9 cellular contexts compared by ENCODE assay signal in genomic region chr20:33667245-33668086, GRCh38. TPM values are rescaled to one million over a fixed set of nuclear protein-coding genes. Genes with fewer than 3 reads are reported as not detected.
DNase-seq lines count a peak whose midpoint lies in the region; ATAC-seq and TF ChIP-seq lines count a peak whose summit lies in the region.
"Had no signal": no experiment of that assay in that cellular context is flagged by ENCODE, and none has a peak within 500 bp of the region (broad histone marks: within the 10 kb centered on the region; RNA-seq: fewer than 3 reads in every experiment).

No MANE protein-coding gene starts in this region.

- H3K36me3 Mint-ChIP-seq in CD8-positive, alpha-beta T cell = peaks cover 3% of the 10 kb centered on the region
- peaks cover 13% of the 10 kb centered on the region for H3K36me3 Mint-ChIP-seq in chondrocyte (ENCODE audit: low read depth)

- peak overlapping the region; percentile 51 for H3K9ac ChIP-seq in HUES64 (ENCODE audit: low read depth, low read length)

- no peaks in the 10 kb centered on the region for H3K9me3 ChIP-seq in CD8-positive, alpha-beta T cell (ENCODE audit: low read length)
- H3K9me3 ChIP-seq in HUES64 (ENCODE audit: insufficient read depth, low read depth, low read length) = no peaks in the 10 kb centered on the region

- ATAC-seq in CD8-positive, alpha-beta T cell = peak; percentile 10
- ATAC-seq in GM19455 (IDR thresholded peaks at IDR 0.05; ENCODE audit: unreplicated experiment) (peak; percentile 17), left lobe of liver (peak; percentile 74)

- H3K4me3 ChIP-seq in CD8-positive, alpha-beta T cell (ENCODE audit: low read depth, low read length) = peak overlapping the region; percentile 86
- H3K4me3 ChIP-seq in HUES64 (ENCODE audit: low read length) = peak overlapping the region; percentile 48
- peak overlapping the region; percentile 52 for H3K4me3 ChIP-seq in WI38 (ENCODE audit: low read depth, low read length)

- H3K27me3 Mint-ChIP-seq in CD8-positive, alpha-beta T cell (ENCODE audit: low read depth) = no peaks in the 10 kb centered on the region
- H3K27me3 Mint-ChIP-seq in chondrocyte (ENCODE audit: low read depth) = no peaks in the 10 kb centered on the region

- DNase-seq in CD8-positive, alpha-beta T cell = peak in 6 of 7 experiments; percentile 21 to 88 (median 44)
- DNase-seq in chondrocyte (ENCODE audit: low spot score) (no peak), left lobe of liver (ENCODE audit: low spot score) (peak; percentile 85), NCI-H1092 treated with DMSO at 0.1 percent for 48 hours (lab: John Stamatoyannopoulos, UW) (no peak)
- DNase-seq in stimulated activated CD4-positive, alpha-beta T cell treated with anti-CD3 and anti-CD28 coated beads, Interleukin-4, amount 100 ng/mL, for 1 hour = peak; percentile 51

- TF ChIP-seq CTCF in CD8-positive, alpha-beta T cell (IDR thresholded peaks at IDR 0.05) = peak; percentile 77
- no peak; the same call in 1 of the 2 replicates for TF ChIP-seq CTCF in WI38 (IDR thresholded peaks at IDR 0.05; ENCODE audit: low read depth, low read length)
- peak; percentile 86 for TF ChIP-seq CTCF in chondrocyte (IDR thresholded peaks at IDR 0.05)

- peak overlapping the region; percentile 96 for H3K4me3 Mint-ChIP-seq in CD8-positive, alpha-beta T cell
- peak overlapping the region; percentile 61 for H3K4me3 Mint-ChIP-seq in chondrocyte (ENCODE audit: unreplicated experiment)

- no peaks in the 10 kb centered on the region for H3K36me3 ChIP-seq in CD8-positive, alpha-beta T cell (ENCODE audit: insufficient read depth, low read length)
- H3K36me3 ChIP-seq in HUES64 (ENCODE audit: insufficient read depth, low read length) = peaks cover 15% of the 10 kb centered on the region; the same call in 1 of the 2 replicates

- H3K27me3 ChIP-seq in CD8-positive, alpha-beta T cell (ENCODE audit: insufficient read depth, low read length) = no peaks in the 10 kb centered on the region
- peaks cover 7% of the 10 kb centered on the region for H3K27me3 ChIP-seq in HUES64 (ENCODE audit: insufficient read depth, low read length)

- intact Hi-C loops in CD8-positive, alpha-beta T cell (cut with DNase I, micrococcal nuclease) = loop anchor here (1.0 to 10.0 kb wide), 9 partner anchors 15 to 327 kb away; partner anchors contain the start of genes ZNF341 (in 2 of the 2), CDK5RAP1 (in 1 of the 2), RALY (in 1 of the 2) and SNTA1 (in 1 of the 2)

- H3K27ac ChIP-seq in CD8-positive, alpha-beta T cell (ENCODE audit: low read depth, low read length) = peak overlapping the region; percentile 25
- H3K27ac ChIP-seq in HUES64 (ENCODE audit: low read depth, low read length) = no peak overlapping the region

- CTCF ChIA-PET in CD8-positive, alpha-beta T cell (lab: Charles Lee) = interaction anchor here (0.5 to 6.6 kb wide), 37 partner anchors 8 to 1156 kb away, joined by 3 to 57 read pairs (median 4); partner anchors contain the start of genes CBFA2T2, PXMP4, SNTA1 and ZNF341

- H3K4me1 ChIP-seq in CD8-positive, alpha-beta T cell (ENCODE audit: insufficient read depth, low read length) = peaks cover 27% of the 10 kb centered on the region
- H3K4me1 ChIP-seq in HUES64 (ENCODE audit: insufficient read depth, low read length) = peaks cover 9% of the 10 kb centered on the region; the same call in 1 of the 2 replicates

- H3K4me1 Mint-ChIP-seq in CD8-positive, alpha-beta T cell (ENCODE audit: low read depth) = peaks cover 37% of the 10 kb centered on the region
- H3K4me1 Mint-ChIP-seq in chondrocyte (ENCODE audit: low read depth) = peaks cover 49% of the 10 kb centered on the region

- 38% methylated on average over 94 of the region's 94 CpGs for WGBS in HUES64

- no peak overlapping the region for H3K27ac Mint-ChIP-seq in CD8-positive, alpha-beta T cell
- H3K27ac Mint-ChIP-seq in chondrocyte (ENCODE audit: unreplicated experiment) = no peak overlapping the region

- no peaks in the 10 kb centered on the region for H3K9me3 Mint-ChIP-seq in CD8-positive, alpha-beta T cell
- H3K9me3 Mint-ChIP-seq in chondrocyte (ENCODE audit: low read depth) = no peaks in the 10 kb centered on the region

- POLR2A ChIA-PET in CD8-positive, alpha-beta T cell (lab: Charles Lee) = interaction anchor here (0.7 to 2.8 kb wide), 15 partner anchors 12 to 298 kb away, joined by 3 to 17 read pairs (median 4); partner anchors contain the start of genes CBFA2T2, PXMP4, SNTA1 and ZNF341

RNA-seq across cellular contexts. Expression of gene ACTL10, which starts 0.7 kb away (rescaled TPM):
- total RNA-seq in CD8-positive, alpha-beta T cell = under 1 TPM; 0.65 to 0.75 TPM
- polyA plus RNA-seq in HUES64 (2013, experiment 1 of 2) = not detected
- polyA plus RNA-seq in HUES64 (2013, experiment 2 of 2) = 0.25 TPM
- 0.60 to 2.5 TPM (median 2.3 TPM) in 3 replicates for total RNA-seq in chondrocyte
- 0.20 TPM for total RNA-seq in left lobe of liver
- total RNA-seq: NCI-H460 had no signal

RNA-seq across cellular contexts. Expression of gene C20orf144, which starts 5.3 kb away (rescaled TPM):
- total RNA-seq in CD8-positive, alpha-beta T cell = under 1 TPM; 0.25 to 0.27 TPM
- polyA plus RNA-seq in HUES64 (2013, experiment 1 of 2) = 0.10 TPM
- polyA plus RNA-seq in HUES64 (2013, experiment 2 of 2) = not detected
- total RNA-seq in chondrocyte (0.10 to 0.17 TPM in 2 of 3 replicates, not detected in the other), left lobe of liver (not detected)
- total RNA-seq: NCI-H460 had no signal

RNA-seq across cellular contexts. Expression of gene NECAB3, which starts 6.8 kb away (rescaled TPM):
- 1 to 10 TPM; 5.7 to 5.9 TPM for total RNA-seq in CD8-positive, alpha-beta T cell
- polyA plus RNA-seq in HUES64 (2013, experiment 1 of 2) = 12.3 TPM
- polyA plus RNA-seq in HUES64 (2013, experiment 2 of 2) = 13.4 TPM
- 23.5 to 35.5 TPM (median 32.5 TPM) in 3 replicates for total RNA-seq in chondrocyte
- total RNA-seq in left lobe of liver = 19.9 TPM

RNA-seq across cellular contexts. Expression of gene E2F1, which starts 18.7 kb away (rescaled TPM):
- total RNA-seq in CD8-positive, alpha-beta T cell = 1 to 10 TPM; 1.2 to 1.3 TPM
- 26.3 TPM for polyA plus RNA-seq in HUES64 (2013, experiment 1 of 2)
- 26.2 TPM for polyA plus RNA-seq in HUES64 (2013, experiment 2 of 2)
- 7.5 to 17.0 TPM (median 7.6 TPM) in 3 replicates for total RNA-seq in chondrocyte
- 0.60 TPM for total RNA-seq in left lobe of liver

RNA-seq across cellular contexts. Expression of gene PXMP4, which starts 52.6 kb away (rescaled TPM):
- 1 to 10 TPM; 2.7 to 2.8 TPM for total RNA-seq in CD8-positive, alpha-beta T cell
- 1.2 TPM for polyA plus RNA-seq in HUES64 (2013, experiment 1 of 2)
- polyA plus RNA-seq in HUES64 (2013, experiment 2 of 2) = 2.7 TPM
- 4.9 to 6.7 TPM (median 6.4 TPM) in 3 replicates for total RNA-seq in chondrocyte
- 15.4 TPM for total RNA-seq in left lobe of liver

Comparison
In these comparisons a context has a peak if more than half of its experiments do, and no peak if none do; other contexts are left out.
1. ATAC-seq: peak in every context shown above with its lines; median percentile 74 in left lobe of liver; 17 in GM19455; 10 in CD8-positive, alpha-beta T cell.
2. DNase-seq: peak in CD8-positive, alpha-beta T cell (6 of 7), left lobe of liver (single experiment) and stimulated activated CD4-positive, alpha-beta T cell treated with anti-CD3 and anti-CD28 coated beads, Interleukin-4, amount 100 ng/mL, for 1 hour (single experiment); none in chondrocyte (single experiment) and NCI-H1092 treated with DMSO at 0.1 percent for 48 hours (single experiment).
3. Peak in every context shown above with its lines, with median percentiles within 50 percentile points of each other: H3K4me3 ChIP-seq.